9 cellular contexts compared by ENCODE assay signal in the genomic region with DNA sequence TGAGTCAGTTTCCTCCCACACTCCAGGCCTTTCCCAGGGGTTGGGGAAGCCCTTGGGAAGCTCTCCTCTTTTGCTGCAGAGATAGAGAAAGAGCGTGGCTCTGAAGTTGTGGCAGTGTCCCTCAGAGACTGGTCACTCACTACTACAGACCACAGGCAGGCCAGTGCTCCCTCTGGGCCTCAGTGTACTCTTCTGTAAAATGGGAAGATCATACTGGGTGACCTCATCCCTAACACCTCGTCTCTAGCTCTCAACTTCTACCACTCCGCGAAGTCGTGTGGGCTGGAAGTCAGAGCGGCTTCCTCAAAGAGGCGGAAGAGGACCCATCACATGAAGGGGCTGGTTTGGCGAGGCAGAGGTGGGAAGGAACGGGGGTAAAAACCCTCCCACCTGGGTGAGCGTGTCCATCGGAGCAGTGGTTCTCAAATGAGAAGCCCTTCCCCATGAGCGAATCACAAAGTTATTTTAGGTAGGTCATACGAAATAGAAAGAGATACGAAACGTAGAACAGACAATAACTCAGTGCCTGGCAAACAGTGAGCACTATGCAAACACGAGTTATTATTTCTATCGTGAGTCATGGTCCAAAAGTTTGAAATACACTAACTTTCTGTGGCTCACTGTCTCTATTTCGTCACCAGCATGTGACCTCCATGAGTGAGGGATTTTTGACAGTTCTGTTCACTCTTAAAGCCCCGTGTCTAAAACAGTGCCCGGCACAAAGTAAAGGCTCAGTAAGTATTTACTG. TPM values are rescaled to one million over a fixed set of nuclear protein-coding genes. Genes with fewer than 3 reads are reported as not detected.
A peak's percentile ranks its signal among the peaks of the same experiment; 100 is the strongest.
DNase-seq lines count a peak whose midpoint lies in the region; ATAC-seq and TF ChIP-seq lines count a peak whose summit lies in the region.
"Had no signal": no experiment of that assay in that cellular context is flagged by ENCODE, and none has a peak within 500 bp of the region (broad histone marks: within the 10 kb centered on the region; RNA-seq: fewer than 3 reads in every experiment).

No MANE protein-coding gene starts in this region.

- TF ChIP-seq CTCF in esophagus squamous epithelium (IDR thresholded peaks at IDR 0.05), result no peak
- TF ChIP-seq CTCF in retinal pigment epithelial cell (conservative IDR thresholded peaks at IDR 0.05; ENCODE audit: low read depth, low read length), result no peak

- H3K4me3 ChIP-seq in esophagus squamous epithelium (no peak overlapping the region), retinal pigment epithelial cell (ENCODE audit: low read length) (no peak overlapping the region)

- H3K36me3 ChIP-seq in esophagus squamous epithelium, result peaks cover 0 to 10% (median 0%) of the 10 kb centered on the region in 3 donors

- H3K27me3 ChIP-seq in esophagus squamous epithelium, result no peaks in the 10 kb centered on the region

- H3K4me1 ChIP-seq in esophagus squamous epithelium, result peaks cover 6 to 27% (median 6%) of the 10 kb centered on the region in 3 donors
- H3K4me1 ChIP-seq: parathyroid adenoma had no signal

- peak; percentile 31 for DNase-seq in EH (ENCODE audit: low read depth)
- DNase-seq in NCI-H226, result peak; percentile 6
- DNase-seq in esophagus squamous epithelium (lab: John Stamatoyannopoulos, UW), result no peak
- DNase-seq in retinal pigment epithelial cell (ENCODE audit: low read depth), result peak; percentile 31
- DNase-seq in GOT3 (lab: John Stamatoyannopoulos, UW), result no peak
- no peak for DNase-seq in SW480 (ENCODE audit: low spot score)

- TF ChIP-seq POLR2A in esophagus squamous epithelium (IDR thresholded peaks at IDR 0.05), result no peak

- no peaks in the 10 kb centered on the region for H3K9me3 ChIP-seq in esophagus squamous epithelium

- intact Hi-C loops in esophagus squamous epithelium (cut with DNase I), result no loop called here

- WGBS in esophagus squamous epithelium, 2 donors, result 60 to 64% methylated on average over 15 to 20 of the region's 20 CpGs

- ATAC-seq in HG02623 (IDR thresholded peaks at IDR 0.05; ENCODE audit: unreplicated experiment), result no peak
- ATAC-seq in HG03571 (IDR thresholded peaks at IDR 0.05; ENCODE audit: unreplicated experiment), result no peak

- H3K27ac ChIP-seq in esophagus squamous epithelium, result peak overlapping the region in 3 of 4 donors; percentile 10 to 55 (median 41)
- H3K27ac ChIP-seq: parathyroid adenoma had no signal

RNA-seq across cellular contexts. Expression of a gene that starts 32.7 kb away (rescaled TPM):
- 10 to 100 TPM in 3 of 4 donors, 1 to 10 TPM in 1; 8.9 to 35.1 (median 13.6) TPM for total RNA-seq in esophagus squamous epithelium

Comparison
In these comparisons a context has a peak if more than half of its experiments do, and no peak if none do; other contexts are left out.
1. DNase-seq: peak in EH (single experiment), NCI-H226 (single experiment) and retinal pigment epithelial cell (single experiment); none in esophagus squamous epithelium (single experiment), GOT3 (single experiment) and SW480 (single experiment).